In the genomic region with DNA sequence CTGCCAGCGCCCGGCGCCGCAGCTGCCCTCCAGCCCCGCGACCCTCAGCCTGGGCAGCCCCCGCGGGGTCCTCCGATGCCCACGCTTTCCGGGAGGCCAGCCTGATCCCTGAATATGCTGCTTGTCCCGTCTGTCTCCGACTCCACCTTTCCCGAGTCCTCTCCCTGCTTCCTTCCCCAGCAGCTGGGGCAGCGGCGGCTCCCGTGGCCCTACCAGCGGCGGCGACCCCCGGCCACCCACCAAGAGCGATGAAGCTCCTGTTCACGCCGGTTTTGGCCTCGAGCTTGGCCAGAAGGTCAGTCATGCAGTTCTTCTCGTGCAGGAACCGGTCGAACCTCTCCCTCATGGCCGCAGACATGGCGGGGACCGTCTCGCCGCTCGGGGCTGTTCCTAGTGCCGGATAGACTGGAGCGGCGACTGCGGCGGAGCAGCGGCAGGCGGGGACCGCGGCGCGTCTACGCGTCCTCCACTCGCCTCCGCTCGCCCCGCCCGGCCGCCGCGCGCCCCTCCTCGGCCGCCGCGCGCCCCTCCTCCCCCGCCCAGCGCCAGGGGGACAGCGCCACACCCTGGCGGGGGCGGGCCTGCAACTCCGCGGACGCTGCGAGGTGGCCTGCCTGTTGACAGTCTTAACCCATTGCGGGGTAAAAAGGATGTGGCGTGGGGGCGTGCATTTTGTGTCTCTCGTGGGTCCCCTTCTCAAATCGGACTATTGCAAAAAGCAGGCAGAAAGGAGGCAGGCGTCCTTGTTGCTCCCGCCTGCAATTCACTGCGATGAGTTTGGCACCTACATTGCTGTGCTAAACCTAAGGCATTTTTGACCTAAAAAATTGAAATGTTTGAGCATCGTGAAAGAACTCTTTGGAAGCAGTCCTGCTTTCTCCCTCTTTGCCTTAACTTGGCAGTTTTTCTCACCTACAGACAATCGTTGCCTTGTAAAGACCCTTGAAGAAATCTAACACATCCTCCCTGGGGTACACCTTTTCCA, we compare ENCODE assay signal across 8 cellular contexts. TPM values are rescaled to one million over a fixed set of nuclear protein-coding genes. Genes with fewer than 3 reads are reported as not detected.
A peak's percentile ranks its signal among the peaks of the same experiment; 100 is the strongest.
DNase-seq lines count a peak whose midpoint lies in the region; ATAC-seq and TF ChIP-seq lines count a peak whose summit lies in the region.

REEP5 (minus strand) TSS at position 395 of the 985 bp plus-strand sequence; CDS start at position 358, 37 bp downstream.

- peak; percentile 66 for DNase-seq in DMS79 treated with DMSO at 0.1 percent for 48 hours (lab: John Stamatoyannopoulos, UW)
- DNase-seq in RPMI7951 (ENCODE audit: low read depth): peak; percentile 81
- DNase-seq in activated T-helper 1 cell treated with anti-CD3 and anti-CD28 coated beads, Interleukin-2, amount 50 U/mL, for 16 hours (ENCODE audit: low read depth in 1 of 2, low spot score in 1 of 2): peak; percentile 64 to 80
- DNase-seq in fibroblast of lung (ENCODE audit: low read depth in 2 of 2): peak; percentile 68 to 71
- DNase-seq in natural killer cell: peak; percentile 84
- peak; percentile 87 for DNase-seq in stimulated activated naive CD8-positive, alpha-beta T cell treated with anti-CD3 and anti-CD28 coated beads, Interleukin-15, Interleukin-2, amounts not matched to agents 100 U/mL and 50 U/mL, for 24 hours

- ATAC-seq in GM21717 (IDR thresholded peaks at IDR 0.05; ENCODE audit: unreplicated experiment) (peak; percentile 56), natural killer cell (peak; percentile 79 to 91 (median 83))
- peak; percentile 89 for ATAC-seq in stimulated activated naive CD8-positive, alpha-beta T cell treated with anti-CD3 and anti-CD28 coated beads, Interleukin-15, Interleukin-2, amounts not matched to agents 100 U/mL and 50 U/mL, for 24 hours

- no peaks in the 10 kb centered on the region for H3K9me3 Mint-ChIP-seq in natural killer cell

- H3K27ac ChIP-seq in KMS-11 (peak within 1 kb of the TSS; percentile 68), fibroblast of lung (ENCODE audit: insufficient read depth, low read length) (peak within 1 kb of the TSS; percentile 92)

- no peaks in the 10 kb centered on the region for H3K27me3 ChIP-seq in KMS-11 (ENCODE audit: insufficient read depth, low read depth)
- no peaks in the 10 kb centered on the region for H3K27me3 ChIP-seq in fibroblast of lung (ENCODE audit: control insufficient read depth, insufficient read depth, low read length)

- H3K4me2 ChIP-seq in KMS-11 (peak within 1 kb of the TSS; percentile 96), fibroblast of lung (ENCODE audit: extremely low read depth, insufficient read depth, low read length) (peak within 1 kb of the TSS; percentile 98)

- H4K20me1 ChIP-seq in KMS-11 (ENCODE audit: insufficient read depth) (no peaks in the 10 kb centered on the region), fibroblast of lung (ENCODE audit: control insufficient read depth, extremely low read depth, insufficient read depth, low read length) (no peaks in the 10 kb centered on the region)

- H3K36me3 ChIP-seq in KMS-11 (ENCODE audit: insufficient read depth) (no peaks in the 10 kb centered on the region), fibroblast of lung (ENCODE audit: control insufficient read depth, insufficient read depth, low read length) (peaks cover 6% of the 10 kb centered on the region)

- H3K9ac ChIP-seq in KMS-11 (peak within 1 kb of the TSS; percentile 88), fibroblast of lung (ENCODE audit: insufficient read depth, low read length) (peak within 1 kb of the TSS; percentile 93)

- no peak within 1 kb of the TSS for H3K4me3 ChIP-seq in KMS-11 (IDR thresholded peaks at IDR 0.05; ENCODE audit: insufficient read depth, low read depth, low read length)
- H3K4me3 ChIP-seq in fibroblast of lung (replicated peaks in 1 of 4; ENCODE audit: control extremely low read depth in 1 of 4, insufficient read depth in 1 of 4, low read depth in 3 of 4, low read length in 4 of 4): peak within 1 kb of the TSS; percentile 77 to 94 (median 87)

- H2AFZ ChIP-seq in KMS-11 (ENCODE audit: low read depth) (peak within 1 kb of the TSS; percentile 93), fibroblast of lung (ENCODE audit: low read length) (peak within 1 kb of the TSS; percentile 90)

- peak within 1 kb of the TSS; percentile 86 to 90 for H3K27ac Mint-ChIP-seq in natural killer cell

- intact Hi-C loops in natural killer cell (cut with micrococcal nuclease): loop anchor here (1.0 to 10.0 kb wide), 5 partner anchors 40 to 590 kb away; partner anchors contain the start of genes DCP2, SRP19 and YTHDC2

- H3K4me1 Mint-ChIP-seq in natural killer cell: peaks cover 61 to 63% of the 10 kb centered on the region in 2 donors

- H3K79me2 ChIP-seq in KMS-11 (ENCODE audit: insufficient read depth, low read depth) (peaks cover 9% of the 10 kb centered on the region; the same call in 1 of the 2 replicates), fibroblast of lung (ENCODE audit: control insufficient read depth, insufficient read depth, low read length) (peaks cover 30% of the 10 kb centered on the region)

- TF ChIP-seq CTCF in KMS-11 (conservative IDR thresholded peaks at IDR 0.05; ENCODE audit: low read depth, low read length): peak; percentile 65
- peak; percentile 40 to 46 for TF ChIP-seq CTCF in fibroblast of lung (conservative IDR thresholded peaks at IDR 0.05 in 1 of 2, IDR thresholded peaks at IDR 0.05 in 1 of 2; ENCODE audit: low read depth in 1 of 2, low read length in 2 of 2)
- peak; percentile 70 for TF ChIP-seq CTCF in natural killer cell (IDR thresholded peaks at IDR 0.05)

- peak within 1 kb of the TSS; percentile 85 for H3K4me3 Mint-ChIP-seq in natural killer cell

- no peaks in the 10 kb centered on the region for H3K27me3 Mint-ChIP-seq in natural killer cell (ENCODE audit: low read depth in 2 of 2)

- H3K4me1 ChIP-seq in KMS-11 (ENCODE audit: low read depth, poor library complexity, severe bottlenecking) (peaks cover 30% of the 10 kb centered on the region), fibroblast of lung (ENCODE audit: control insufficient read depth, extremely low read depth, insufficient read depth, low read length) (peaks cover 10% of the 10 kb centered on the region)

- no peaks in the 10 kb centered on the region for H3K36me3 Mint-ChIP-seq in natural killer cell

- no peaks in the 10 kb centered on the region for H3K9me3 ChIP-seq in fibroblast of lung (ENCODE audit: control insufficient read depth, insufficient read depth, low read depth, low read length)

RNA-seq across cellular contexts. Expression of gene REEP5, which starts in this region (rescaled TPM):
- 37.3 and 39.0 TPM in 2 replicates for total RNA-seq in RPMI7951 (2014; rRNA removed; shearing (Covaris generic))
- total RNA-seq in fibroblast of lung (54.7 and 56.8 TPM in 2 replicates), natural killer cell (10 to 100 TPM; 42.8 to 46.5 (median 46.5) TPM)
- polyA plus RNA-seq in fibroblast of lung: 105 and 111 TPM in 2 replicates
- polyA plus RNA-seq in fibroblast of lung (2012): 76.4 and 81.3 TPM in 2 replicates
- 255 and 273 TPM in 2 replicates for polyA minus RNA-seq in fibroblast of lung (ENCODE audit: low replicate concordance)
